In genomic region chr2:20113004-20113796, GRCh38 we compare ENCODE assay signal across 21 cellular contexts.
"Had no signal": no experiment of that assay in that cellular context is flagged by ENCODE, and none has a peak within 500 bp of the region (broad histone marks: within the 10 kb centered on the region; RNA-seq: fewer than 3 reads in every experiment).

No MANE protein-coding gene starts in this region.

- H3K4me3 Mint-ChIP-seq: activated CD8-positive, alpha-beta T cell treated with anti-CD3 and anti-CD28 coated beads, Interleukin-2, amount 10 ng/mL, durations not matched to agents 7 days and 5 days; activated T-cell treated with anti-CD3 and anti-CD28 coated beads, Interleukin-2, amount 50 U/mL, for 24 hours; central memory CD8-positive, alpha-beta T cell had no signal

- H3K27me3 ChIP-seq: brain microvascular endothelial cell, colonic mucosa, transverse colon had no signal

- FAIRE-seq: frontal cortex had no signal

- H3K36me3 ChIP-seq: brain microvascular endothelial cell, colonic mucosa, lower lobe of right lung, transverse colon had no signal

- H3K27ac Mint-ChIP-seq: activated CD8-positive, alpha-beta T cell treated with anti-CD3 and anti-CD28 coated beads, Interleukin-2, amount 10 ng/mL, durations not matched to agents 7 days and 5 days; activated T-cell treated with anti-CD3 and anti-CD28 coated beads, Interleukin-2, amount 50 U/mL, for 24 hours; activated T-helper 2 cell treated with anti-CD3 and anti-CD28 coated beads, Interferon-gamma antibody, Interleukin-2, Interleukin-4, amounts not matched to agents 10 μg/mL and 5 μg/mL and 100 μg/mL, durations not matched to agents 14 hours and 24 hours and 36 hours; progenitor cell of endocrine pancreas had no signal

- H3K27ac ChIP-seq: brain microvascular endothelial cell, colonic mucosa, lower lobe of right lung had no signal

- H3K4me1 Mint-ChIP-seq: central memory CD8-positive, alpha-beta T cell had no signal

- ATAC-seq: activated CD8-positive, alpha-beta T cell treated with anti-CD3 and anti-CD28 coated beads, Interleukin-2, amount 10 ng/mL, durations not matched to agents 7 days and 5 days; lower lobe of right lung; stimulated activated naive CD8-positive, alpha-beta T cell treated with anti-CD3 and anti-CD28 coated beads, Interleukin-15, Interleukin-2, amounts not matched to agents 100 U/mL and 50 U/mL, for 24 hours had no signal

- H3K9me3 Mint-ChIP-seq: activated T-cell treated with anti-CD3 and anti-CD28 coated beads, Interleukin-2, amount 50 U/mL, for 24 hours; activated T-helper 2 cell treated with anti-CD3 and anti-CD28 coated beads, Interferon-gamma antibody, Interleukin-2, Interleukin-4, amounts not matched to agents 10 μg/mL and 5 μg/mL and 100 μg/mL, durations not matched to agents 14 hours and 24 hours and 36 hours; central memory CD8-positive, alpha-beta T cell had no signal

- H3K4me3 ChIP-seq: colonic mucosa, lower lobe of right lung, transverse colon had no signal

- DNase-seq: activated CD4-positive, alpha-beta T cell treated with anti-CD3 and anti-CD28 coated beads for 48 hours; activated CD4-positive, CD25-positive, alpha-beta regulatory T cell; activated CD8-positive, alpha-beta T cell treated with anti-CD3 and anti-CD28 coated beads, Interleukin-2, amount 10 ng/mL, durations not matched to agents 7 days and 5 days; activated naive CD4-positive, alpha-beta T cell treated with Interleukin-2 at 50 U/mL for 16 hours; activated T-cell treated with anti-CD3 and anti-CD28 coated beads, Interleukin-2, amount 50 U/mL, for 24 hours; anterior cingulate cortex; brain microvascular endothelial cell; hypothalamus; lower lobe of right lung; midbrain; stimulated activated CD4-positive, alpha-beta T cell treated with anti-CD3 and anti-CD28 coated beads, Interleukin-2, amount 100 ng/mL, for 24 hours; stimulated activated naive CD8-positive, alpha-beta T cell treated with anti-CD3 and anti-CD28 coated beads, Interleukin-15, Interleukin-2, amounts not matched to agents 100 U/mL and 50 U/mL, for 24 hours; substantia nigra; T-helper 1 cell; T-helper 9 cell had no signal

- H3K4me1 ChIP-seq: lower lobe of right lung had no signal

- H3K9me3 ChIP-seq: colonic mucosa, lower lobe of right lung, transverse colon had no signal
